19 cellular contexts compared by ENCODE assay signal in genomic region chr1:45329445-45329844, GRCh38. TPM values are rescaled to one million over a fixed set of nuclear protein-coding genes. Genes with fewer than 3 reads are reported as not detected.
DNase-seq lines count a peak whose midpoint lies in the region; ATAC-seq, FAIRE-seq and TF ChIP-seq lines count a peak whose summit lies in the region.
"Had no signal": no experiment of that assay in that cellular context is flagged by ENCODE, and none has a peak within 500 bp of the region (broad histone marks: within the 10 kb centered on the region; RNA-seq: fewer than 3 reads in every experiment).

No MANE protein-coding gene starts in this region.

- H3K4me1 Mint-ChIP-seq in T-helper 2 cell treated with Interferon-gamma antibody and Interleukin-4, amounts not matched to agents 5 μg/mL and 100 μg/mL, for 36 hours (ENCODE audit: low read depth): peaks cover 9% of the 10 kb centered on the region
- H3K4me1 Mint-ChIP-seq in activated naive CD8-positive, alpha-beta T cell treated with anti-CD3 and anti-CD28 coated beads, Interleukin-2, amount 10 ng/mL, durations not matched to agents 7 days and 5 days: peaks cover 26% of the 10 kb centered on the region
- peaks cover 41% of the 10 kb centered on the region for H3K4me1 Mint-ChIP-seq in neural crest cell

- H3K9me3 ChIP-seq in small intestine (ENCODE audit: control insufficient read depth, low read depth): no peaks in the 10 kb centered on the region
- H3K9me3 ChIP-seq: esophagus muscularis mucosa, stomach had no signal

- H3K27ac Mint-ChIP-seq in T-helper 2 cell treated with Interferon-gamma antibody and Interleukin-4, amounts not matched to agents 5 μg/mL and 100 μg/mL, for 36 hours: peak overlapping the region; percentile 21
- peak overlapping the region; percentile 60 for H3K27ac Mint-ChIP-seq in activated naive CD8-positive, alpha-beta T cell treated with anti-CD3 and anti-CD28 coated beads, Interleukin-2, amount 10 ng/mL, durations not matched to agents 7 days and 5 days
- no peak overlapping the region for H3K27ac Mint-ChIP-seq in neural crest cell (ENCODE audit: unreplicated experiment)

- no peaks in the 10 kb centered on the region for H3K9me3 Mint-ChIP-seq in T-helper 2 cell treated with Interferon-gamma antibody and Interleukin-4, amounts not matched to agents 5 μg/mL and 100 μg/mL, for 36 hours
- no peaks in the 10 kb centered on the region for H3K9me3 Mint-ChIP-seq in activated naive CD8-positive, alpha-beta T cell treated with anti-CD3 and anti-CD28 coated beads, Interleukin-2, amount 10 ng/mL, durations not matched to agents 7 days and 5 days
- H3K9me3 Mint-ChIP-seq in neural crest cell: no peaks in the 10 kb centered on the region
- H3K9me3 Mint-ChIP-seq: CD8-positive, alpha-beta memory T cell had no signal

- no peak for ATAC-seq in activated naive CD8-positive, alpha-beta T cell treated with anti-CD3 and anti-CD28 coated beads, Interleukin-2, amount 10 ng/mL, durations not matched to agents 7 days and 5 days (ENCODE audit: low read depth)
- no peak for ATAC-seq in GM21526 (IDR thresholded peaks at IDR 0.05; ENCODE audit: low FRiP score, unreplicated experiment)
- ATAC-seq: left ventricle myocardium superior had no signal

- H3K27ac ChIP-seq in small intestine (ENCODE audit: low read depth in 1 of 2, low read length in 1 of 2): no peak overlapping the region
- H3K27ac ChIP-seq: esophagus muscularis mucosa, hepatocyte, SJCRH30 had no signal

- DNase-seq in T-helper 2 cell treated with Interferon-gamma antibody and Interleukin-4, amounts not matched to agents 5 μg/mL and 100 μg/mL, for 36 hours (ENCODE audit: low spot score): no peak
- DNase-seq in T-helper 2 cell (no peak), NB4 (ENCODE audit: low read depth) (no peak), neural crest cell (ENCODE audit: low read depth, low spot score) (no peak), small intestine (no peak)
- DNase-seq in activated naive CD8-positive, alpha-beta T cell treated with anti-CD3 and anti-CD28 coated beads, Interleukin-2, amount 10 ng/mL, durations not matched to agents 7 days and 5 days: no peak
- DNase-seq in stimulated activated CD4-positive, alpha-beta T cell treated with anti-CD3 and anti-CD28 coated beads, Interleukin-12 subunit alpha, Interleukin-12 subunit beta, amount 100 ng/mL, for 4 hours: no peak
- DNase-seq: CD8-positive, alpha-beta memory T cell; Kasumi-1; left ventricle myocardium superior; NCI-H2081; SJCRH30; stomach had no signal

- TF ChIP-seq CTCF in NB4 (IDR thresholded peaks at IDR 0.05; ENCODE audit: low read depth, low read length): no peak
- no peak for TF ChIP-seq CTCF in neural crest cell (conservative IDR thresholded peaks at IDR 0.05)

- peaks cover 4% of the 10 kb centered on the region for H3K27me3 Mint-ChIP-seq in T-helper 2 cell treated with Interferon-gamma antibody and Interleukin-4, amounts not matched to agents 5 μg/mL and 100 μg/mL, for 36 hours (ENCODE audit: low read depth)
- peaks cover 2% of the 10 kb centered on the region for H3K27me3 Mint-ChIP-seq in activated naive CD8-positive, alpha-beta T cell treated with anti-CD3 and anti-CD28 coated beads, Interleukin-2, amount 10 ng/mL, durations not matched to agents 7 days and 5 days
- no peaks in the 10 kb centered on the region for H3K27me3 Mint-ChIP-seq in neural crest cell (ENCODE audit: low read depth)

- H3K27me3 ChIP-seq in small intestine (ENCODE audit: control insufficient read depth in 2 of 2, insufficient read depth in 2 of 2, low read length in 2 of 2): no peaks in the 10 kb centered on the region
- H3K27me3 ChIP-seq: hepatocyte, SJCRH30 had no signal

- H3K4me3 ChIP-seq in NB4 (ENCODE audit: low read depth, low read length) (peak overlapping the region; percentile 84), small intestine (ENCODE audit: low read depth in 1 of 2, low read length in 2 of 2) (no peak overlapping the region)
- H3K4me3 ChIP-seq: esophagus muscularis mucosa, hepatocyte, SJCRH30, stomach had no signal

- H3K36me3 ChIP-seq in small intestine (ENCODE audit: control insufficient read depth in 2 of 2, insufficient read depth in 2 of 2, low read length in 2 of 2): peaks cover 4 to 5% of the 10 kb centered on the region in 2 donors

- TF ChIP-seq POLR2A in NB4 (IDR thresholded peaks at IDR 0.05; ENCODE audit: extremely low read depth, insufficient read length): no peak

- WGBS in small intestine, 3 donors: 73 to 81% (median 79%) methylated on average over 3 to 4 of the region's 4 CpGs

- peak overlapping the region; percentile 29 for H3K4me3 Mint-ChIP-seq in T-helper 2 cell treated with Interferon-gamma antibody and Interleukin-4, amounts not matched to agents 5 μg/mL and 100 μg/mL, for 36 hours
- peak overlapping the region; percentile 41 for H3K4me3 Mint-ChIP-seq in activated naive CD8-positive, alpha-beta T cell treated with anti-CD3 and anti-CD28 coated beads, Interleukin-2, amount 10 ng/mL, durations not matched to agents 7 days and 5 days
- peak overlapping the region; percentile 60 for H3K4me3 Mint-ChIP-seq in neural crest cell

- POLR2A ChIA-PET in activated naive CD8-positive, alpha-beta T cell treated with anti-CD3 and anti-CD28 coated beads, Interleukin-2, amount 10 ng/mL, durations not matched to agents 7 days and 5 days (lab: Charles Lee): interaction anchor here (0.6 to 3.4 kb wide), 4 partner anchors 10 to 277 kb away, joined by 3 to 17 read pairs (median 10); partner anchors contain the start of genes MUTYH and TOE1

- H3K4me1 ChIP-seq in small intestine (ENCODE audit: control insufficient read depth in 2 of 2, insufficient read depth in 1 of 2, low read depth in 1 of 2, low read length in 1 of 2): peaks cover 0 to 2% of the 10 kb centered on the region in 2 donors
- H3K4me1 ChIP-seq: SJCRH30 had no signal

- FAIRE-seq in small intestine (lab: Jason Lieb, UNC): no peak
- FAIRE-seq: colon had no signal

- peaks cover 19% of the 10 kb centered on the region for H3K36me3 Mint-ChIP-seq in T-helper 2 cell treated with Interferon-gamma antibody and Interleukin-4, amounts not matched to agents 5 μg/mL and 100 μg/mL, for 36 hours (ENCODE audit: low read depth)
- peaks cover 16% of the 10 kb centered on the region for H3K36me3 Mint-ChIP-seq in activated naive CD8-positive, alpha-beta T cell treated with anti-CD3 and anti-CD28 coated beads, Interleukin-2, amount 10 ng/mL, durations not matched to agents 7 days and 5 days
- peaks cover 8% of the 10 kb centered on the region for H3K36me3 Mint-ChIP-seq in neural crest cell (ENCODE audit: low read depth)

RNA-seq across cellular contexts. Expression of gene HPDL, which starts 2.8 kb away (rescaled TPM):
- total RNA-seq in activated naive CD8-positive, alpha-beta T cell treated with anti-CD3 and anti-CD28 coated beads, Interleukin-2, amount 10 ng/mL, durations not matched to agents 7 days and 5 days: 10 to 100 TPM in 1 of 2 experiments, 1 to 10 TPM in 1; 8.4 to 10.3 TPM
- 10.6 and 11.6 TPM in 2 replicates for total RNA-seq in neural crest cell
- polyA plus RNA-seq in small intestine: 10 to 100 TPM in 1 of 3 donors, 1 to 10 TPM in 2; 1.1 to 10.7 (median 1.1) TPM
- total RNA-seq: A172, left ventricle myocardium superior, SJCRH30 had no signal
- polyA plus RNA-seq: neural cell had no signal

RNA-seq across cellular contexts. Expression of gene TOE1, which starts 10.5 kb away (rescaled TPM):
- 10 to 100 TPM; 20.4 to 22.2 TPM for total RNA-seq in activated naive CD8-positive, alpha-beta T cell treated with anti-CD3 and anti-CD28 coated beads, Interleukin-2, amount 10 ng/mL, durations not matched to agents 7 days and 5 days
- total RNA-seq in neural crest cell: 26.7 and 28.8 TPM in 2 replicates
- polyA plus RNA-seq in small intestine: 10 to 100 TPM in 2 of 3 donors, 1 to 10 TPM in 1; 9.6 to 18.4 (median 13.6) TPM

RNA-seq across cellular contexts. Expression of gene MUTYH, which starts 10.8 kb away (rescaled TPM):
- 10 to 100 TPM; 59.9 to 68.8 TPM for total RNA-seq in activated naive CD8-positive, alpha-beta T cell treated with anti-CD3 and anti-CD28 coated beads, Interleukin-2, amount 10 ng/mL, durations not matched to agents 7 days and 5 days
- 61.9 and 68.2 TPM in 2 replicates for total RNA-seq in neural crest cell
- polyA plus RNA-seq in small intestine: 10 to 100 TPM; 17.1 to 37.6 (median 34.0) TPM
